15 cellular contexts compared by ENCODE assay signal in the genomic region with DNA sequence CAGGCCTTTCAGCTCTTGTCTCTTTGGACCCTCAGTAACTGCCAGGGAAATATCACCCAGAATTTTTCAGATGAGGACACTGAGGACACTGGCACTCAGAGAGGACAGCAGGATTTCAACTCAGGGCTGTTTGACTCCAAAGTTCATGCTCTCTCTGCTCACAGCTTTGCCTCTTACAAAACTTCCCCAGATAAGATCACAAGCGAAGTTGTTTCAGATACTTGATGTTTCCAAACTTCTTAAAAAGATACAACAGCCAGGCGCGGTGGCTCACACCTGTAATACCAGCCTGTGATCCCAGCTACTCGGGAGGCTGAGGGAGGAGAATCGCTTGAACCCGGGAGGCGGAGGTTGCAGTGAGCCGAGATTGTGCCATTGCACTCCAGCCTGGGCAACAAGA. TPM values are rescaled to one million over a fixed set of nuclear protein-coding genes. Genes with fewer than 3 reads are reported as not detected.
A peak's percentile ranks its signal among the peaks of the same experiment; 100 is the strongest.
DNase-seq lines count a peak whose midpoint lies in the region; ATAC-seq lines count a peak whose summit lies in the region.
"Had no signal": no experiment of that assay in that cellular context is flagged by ENCODE, and none has a peak within 500 bp of the region (broad histone marks: within the 10 kb centered on the region; RNA-seq: fewer than 3 reads in every experiment).

No MANE protein-coding gene starts in this region.

- no peak overlapping the region for H2AFZ ChIP-seq in trophoblast cell (ENCODE audit: insufficient read depth, low read length, poor library complexity)
- H2AFZ ChIP-seq: GM23248 had no signal

- peak; percentile 30 for DNase-seq in activated CD8-positive, alpha-beta memory T cell treated with anti-CD3 and anti-CD28 coated beads for 24 hours
- DNase-seq in activated CD8-positive, alpha-beta memory T cell treated with anti-CD3 and anti-CD28 coated beads, Interleukin-2, amount 50 U/mL, for 4 hours, result no peak
- DNase-seq in left lobe of liver (ENCODE audit: low spot score) (peak; percentile 79), trophoblast cell (peak; percentile 45 to 76), EL (no peak), GM19240 (ENCODE audit: insufficient read length, low spot score) (no peak)
- DNase-seq: 8988T; AML-193; CD8-positive, alpha-beta memory T cell; DMS53; GM23248 had no signal

- no peaks in the 10 kb centered on the region for H3K27me3 ChIP-seq in trophoblast cell (ENCODE audit: insufficient read depth, low read length)
- H3K27me3 ChIP-seq: BLaER1 had no signal

- no peak overlapping the region for H4K12ac ChIP-seq in trophoblast cell (ENCODE audit: low read depth, low read length)

- H2BK12ac ChIP-seq in trophoblast cell (ENCODE audit: low read length), result no peak overlapping the region

- H3K4ac ChIP-seq in trophoblast cell (ENCODE audit: low read depth, low read length), result no peak overlapping the region

- H3K4me2 ChIP-seq in trophoblast cell (ENCODE audit: low read length), result no peak overlapping the region
- H3K4me2 ChIP-seq: BLaER1 had no signal

- H4K8ac ChIP-seq in trophoblast cell (ENCODE audit: low read depth, low read length), result no peak overlapping the region

- H3K79me2 ChIP-seq in trophoblast cell (ENCODE audit: control insufficient read depth, insufficient read depth, low read length, poor library complexity), result no peaks in the 10 kb centered on the region

- H3K23ac ChIP-seq in trophoblast cell (ENCODE audit: low read length), result no peak overlapping the region

- H3K18ac ChIP-seq in trophoblast cell (ENCODE audit: low read length), result no peak overlapping the region

- H3K4me1 ChIP-seq in trophoblast cell (ENCODE audit: control insufficient read depth in 1 of 2, insufficient read depth in 2 of 2, low read length in 2 of 2), result no peaks in the 10 kb centered on the region

- ATAC-seq in left lobe of liver (peak; percentile 78), HG02798 (IDR thresholded peaks at IDR 0.05; ENCODE audit: poor library complexity, unreplicated experiment) (no peak)
- ATAC-seq: GM12878, K562 had no signal

- H3K27ac ChIP-seq in trophoblast cell (ENCODE audit: low read depth, low read length), result no peak overlapping the region
- H3K27ac ChIP-seq: BLaER1, GM23248 had no signal

- no peak overlapping the region for H4K91ac ChIP-seq in trophoblast cell (ENCODE audit: low read depth, low read length)

- no peak overlapping the region for H2BK5ac ChIP-seq in trophoblast cell (ENCODE audit: low read depth, low read length, poor library complexity)

- H3K79me1 ChIP-seq in trophoblast cell (ENCODE audit: low read length), result no peaks in the 10 kb centered on the region

- no peaks in the 10 kb centered on the region for H3K9me3 ChIP-seq in trophoblast cell (ENCODE audit: insufficient read depth, low read depth, low read length)
- H3K9me3 ChIP-seq: BLaER1 had no signal

- H2AK5ac ChIP-seq in trophoblast cell (ENCODE audit: low read length), result no peak overlapping the region

- H3K36me3 ChIP-seq in trophoblast cell (ENCODE audit: control insufficient read depth in 1 of 2, insufficient read depth in 2 of 2, low read length in 2 of 2), result no peaks in the 10 kb centered on the region
- H3K36me3 ChIP-seq: BLaER1 had no signal

- H2BK120ac ChIP-seq in trophoblast cell (ENCODE audit: insufficient read depth, low read length, poor library complexity), result no peak overlapping the region

- H3K4me3 ChIP-seq in trophoblast cell (ENCODE audit: low read depth, low read length), result no peak overlapping the region
- H3K4me3 ChIP-seq: BLaER1, GM12878, GM23248, K562 had no signal

- no peak overlapping the region for H3K9ac ChIP-seq in trophoblast cell (ENCODE audit: low read length)
- H3K9ac ChIP-seq: BLaER1, GM23248 had no signal

- no peak overlapping the region for H3K14ac ChIP-seq in trophoblast cell (ENCODE audit: low read length)

- no CpG with 5 or more reads among the region's 8 CpGs for WGBS in trophoblast cell (ENCODE audit: extremely low coverage, insufficient coverage, insufficient read length)

RNA-seq across cellular contexts. Expression of gene ZRANB1, which starts 32.4 kb away (rescaled TPM):
- 11.6 TPM for total RNA-seq in left lobe of liver
- polyA plus RNA-seq in trophoblast cell (2013), result 20.8 and 21.3 TPM in 2 replicates

Comparison
In these comparisons a context has a peak if more than half of its experiments do, and no peak if none do; other contexts are left out.
1. DNase-seq: peak in activated CD8-positive, alpha-beta memory T cell treated with anti-CD3 and anti-CD28 coated beads for 24 hours (single experiment), left lobe of liver (single experiment) and trophoblast cell (2 of 2); none in activated CD8-positive, alpha-beta memory T cell treated with anti-CD3 and anti-CD28 coated beads, Interleukin-2, amount 50 U/mL, for 4 hours (single experiment), EL (single experiment) and GM19240 (single experiment).